In the genomic region with DNA sequence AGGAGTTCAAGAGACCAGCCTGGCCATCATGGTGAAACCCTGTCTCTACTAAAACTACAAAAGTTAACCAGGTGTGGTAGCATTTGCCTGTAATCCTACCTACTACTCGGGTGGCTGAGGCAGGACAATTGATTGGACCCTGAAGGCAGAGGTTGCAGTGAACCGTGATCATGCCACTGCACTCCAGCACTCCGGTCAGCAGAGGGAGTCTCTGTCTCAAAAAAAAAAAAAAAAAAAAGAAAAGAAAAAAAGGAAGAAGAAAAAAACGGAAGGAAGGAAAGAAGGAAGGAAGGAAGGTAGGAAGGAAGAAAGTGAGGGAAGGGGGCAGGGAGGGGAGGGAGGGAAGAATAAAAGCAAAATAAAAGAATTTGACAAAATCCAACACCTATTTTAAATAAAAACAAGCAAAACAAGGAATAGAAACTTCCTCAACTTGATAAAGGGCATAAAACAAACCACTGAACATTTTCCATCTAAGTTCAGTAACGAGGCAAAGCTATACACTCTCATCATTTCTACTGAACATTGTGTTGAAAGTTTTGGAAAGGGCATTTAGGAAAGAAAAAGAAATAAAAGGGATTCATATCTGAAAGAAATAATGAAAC, we compare ENCODE assay signal across 10 cellular contexts.
DNase-seq lines count a peak whose midpoint lies in the region; ATAC-seq and TF ChIP-seq lines count a peak whose summit lies in the region.
"Had no signal": no experiment of that assay in that cellular context is flagged by ENCODE, and none has a peak within 500 bp of the region (broad histone marks: within the 10 kb centered on the region; RNA-seq: fewer than 3 reads in every experiment).

No MANE protein-coding gene starts in this region.

- no peaks in the 10 kb centered on the region for H3K27me3 ChIP-seq in lower lobe of right lung (ENCODE audit: low read depth)

- peak; percentile 4 for DNase-seq in GM03348 (ENCODE audit: low spot score)
- peak; percentile 3 for DNase-seq in M059J (ENCODE audit: low read depth)
- DNase-seq in astrocyte of the cerebellum (ENCODE audit: low read depth), result no peak
- DNase-seq in lower lobe of right lung, result no peak
- DNase-seq in NK-92 (lab: John Stamatoyannopoulos, UW; ENCODE audit: unreplicated experiment), result no peak
- DNase-seq in foreskin fibroblast, result no peak
- no peak for DNase-seq in G401 (ENCODE audit: low spot score)
- DNase-seq: activated naive CD8-positive, alpha-beta T cell treated with anti-CD3 and anti-CD28 coated beads, Interleukin-2, amount 10 ng/mL, durations not matched to agents 7 days and 5 days; MV-4-11 had no signal

- TF ChIP-seq CTCF in astrocyte of the cerebellum (IDR thresholded peaks at IDR 0.05; ENCODE audit: low read depth, low read length, missing control alignments) (peak; percentile 40), lower lobe of right lung (IDR thresholded peaks at IDR 0.05) (peak; percentile 7), foreskin fibroblast (IDR thresholded peaks at IDR 0.05; ENCODE audit: low read depth, low read length) (no peak)

- H3K4me3 ChIP-seq in astrocyte of the cerebellum (ENCODE audit: low read depth, low read length), result no peak overlapping the region
- no peak overlapping the region for H3K4me3 ChIP-seq in lower lobe of right lung
- no peak overlapping the region for H3K4me3 ChIP-seq in foreskin fibroblast (ENCODE audit: low read depth in 1 of 2, low read length in 2 of 2)

- H3K27ac ChIP-seq in lower lobe of right lung, result no peak overlapping the region

- H3K4me1 ChIP-seq in lower lobe of right lung, result no peaks in the 10 kb centered on the region

- H3K36me3 ChIP-seq in lower lobe of right lung, result no peaks in the 10 kb centered on the region

- in situ Hi-C loops in astrocyte of the cerebellum (cut with HindIII; ENCODE audit: low sequenced_read_pairs), result no loop called here
- in situ Hi-C loops in G401 (cut with HindIII; ENCODE audit: low sequenced_read_pairs), result no loop called here

- no peak for ATAC-seq in lower lobe of right lung
- ATAC-seq in HG02610 (IDR thresholded peaks at IDR 0.05; ENCODE audit: unreplicated experiment), result no peak

- intact Hi-C loops in lower lobe of right lung (cut with DNase I), result no loop called here

- no peaks in the 10 kb centered on the region for H3K9me3 ChIP-seq in lower lobe of right lung

Comparison
In these comparisons a context has a peak if more than half of its experiments do, and no peak if none do; other contexts are left out.
1. DNase-seq: peak in GM03348 (single experiment) and M059J (single experiment); none in astrocyte of the cerebellum (single experiment), lower lobe of right lung (single experiment), NK-92 (single experiment), foreskin fibroblast (0 of 2) and G401 (single experiment).